ENCODE assay signal across 12 cellular contexts in genomic region chr6:145044606-145045275, GRCh38.
DNase-seq lines count a peak whose midpoint lies in the region; ATAC-seq and TF ChIP-seq lines count a peak whose summit lies in the region.
"Had no signal": no experiment of that assay in that cellular context is flagged by ENCODE, and none has a peak within 500 bp of the region (broad histone marks: within the 10 kb centered on the region; RNA-seq: fewer than 3 reads in every experiment).

No MANE protein-coding gene starts in this region.

- peak; percentile 54 for ATAC-seq in activated naive CD8-positive, alpha-beta T cell treated with anti-CD3 and anti-CD28 coated beads, Interleukin-2, amount 50 U/mL, for 24 hours
- peak; percentile 61 for ATAC-seq in WTC11

- H3K4me3 ChIP-seq in left ventricle myocardium inferior, result no peak overlapping the region
- no peak overlapping the region for H3K4me3 ChIP-seq in coronary artery

- no peak overlapping the region for H3K27ac Mint-ChIP-seq in activated naive CD8-positive, alpha-beta T cell treated with anti-CD3 and anti-CD28 coated beads, Interleukin-2, amount 50 U/mL, for 24 hours
- H3K27ac Mint-ChIP-seq in activated naive CD8-positive, alpha-beta T cell treated with anti-CD3 and anti-CD28 coated beads for 36 hours, result no peak overlapping the region
- no peak overlapping the region for H3K27ac Mint-ChIP-seq in WTC11
- H3K27ac Mint-ChIP-seq: activated T-helper 2 cell treated with anti-CD3 and anti-CD28 coated beads, Interferon-gamma antibody, Interleukin-2, Interleukin-4, amounts not matched to agents 10 μg/mL and 5 μg/mL and 100 μg/mL, durations not matched to agents 14 hours and 24 hours and 36 hours; CD4-positive, CD25-positive, alpha-beta regulatory T cell had no signal

- H3K4me1 ChIP-seq in left ventricle myocardium inferior, result peaks cover 13% of the 10 kb centered on the region

- no peaks in the 10 kb centered on the region for H3K27me3 ChIP-seq in left ventricle myocardium inferior (ENCODE audit: low read depth)

- intact Hi-C loops in left ventricle myocardium inferior (cut with micrococcal nuclease), result no loop called here

- TF ChIP-seq CTCF in WTC11 (IDR thresholded peaks at IDR 0.05) (no peak), left ventricle myocardium inferior (IDR thresholded peaks at IDR 0.05; ENCODE audit: borderline replicate concordance) (no peak), coronary artery (IDR thresholded peaks at IDR 0.05) (no peak)

- H3K36me3 ChIP-seq in left ventricle myocardium inferior, result no peaks in the 10 kb centered on the region

- H3K4me1 Mint-ChIP-seq in activated naive CD8-positive, alpha-beta T cell treated with anti-CD3 and anti-CD28 coated beads, Interleukin-2, amount 50 U/mL, for 24 hours, result no peaks in the 10 kb centered on the region
- no peaks in the 10 kb centered on the region for H3K4me1 Mint-ChIP-seq in activated naive CD8-positive, alpha-beta T cell treated with anti-CD3 and anti-CD28 coated beads for 36 hours
- peaks cover 31% of the 10 kb centered on the region for H3K4me1 Mint-ChIP-seq in WTC11

- H3K9me3 Mint-ChIP-seq in activated naive CD8-positive, alpha-beta T cell treated with anti-CD3 and anti-CD28 coated beads, Interleukin-2, amount 50 U/mL, for 24 hours, result no peaks in the 10 kb centered on the region
- H3K9me3 Mint-ChIP-seq in activated naive CD8-positive, alpha-beta T cell treated with anti-CD3 and anti-CD28 coated beads for 36 hours, result no peaks in the 10 kb centered on the region
- H3K9me3 Mint-ChIP-seq in WTC11, result peaks cover 14% of the 10 kb centered on the region
- H3K9me3 Mint-ChIP-seq: activated T-helper 2 cell treated with anti-CD3 and anti-CD28 coated beads, Interferon-gamma antibody, Interleukin-2, Interleukin-4, amounts not matched to agents 10 μg/mL and 5 μg/mL and 100 μg/mL, durations not matched to agents 14 hours and 24 hours and 36 hours had no signal

- CTCF ChIA-PET in WTC11 (lab: Charles Lee), result interaction anchor here (1.0 kb wide), 1 partner anchor 589 kb away, joined by 3 read pairs; no protein-coding TSS in a partner anchor

- H3K9me3 ChIP-seq in left ventricle myocardium inferior (replicated peaks), result no peaks in the 10 kb centered on the region

- H3K27ac ChIP-seq in left ventricle myocardium inferior (replicated peaks) (peak overlapping the region; percentile 54), coronary artery (no peak overlapping the region)
- H3K27ac ChIP-seq: epithelial cell of prostate had no signal

- no peak overlapping the region for H3K4me3 Mint-ChIP-seq in activated naive CD8-positive, alpha-beta T cell treated with anti-CD3 and anti-CD28 coated beads, Interleukin-2, amount 50 U/mL, for 24 hours
- H3K4me3 Mint-ChIP-seq in activated naive CD8-positive, alpha-beta T cell treated with anti-CD3 and anti-CD28 coated beads for 36 hours, result no peak overlapping the region
- H3K4me3 Mint-ChIP-seq in WTC11, result no peak overlapping the region
- H3K4me3 Mint-ChIP-seq: CD4-positive, CD25-positive, alpha-beta regulatory T cell had no signal

- no peaks in the 10 kb centered on the region for H3K36me3 Mint-ChIP-seq in activated naive CD8-positive, alpha-beta T cell treated with anti-CD3 and anti-CD28 coated beads, Interleukin-2, amount 50 U/mL, for 24 hours (ENCODE audit: low read depth)
- H3K36me3 Mint-ChIP-seq in activated naive CD8-positive, alpha-beta T cell treated with anti-CD3 and anti-CD28 coated beads for 36 hours, result no peaks in the 10 kb centered on the region
- peaks cover 9% of the 10 kb centered on the region for H3K36me3 Mint-ChIP-seq in WTC11
- H3K36me3 Mint-ChIP-seq: CD4-positive, CD25-positive, alpha-beta regulatory T cell had no signal

- POLR2A ChIA-PET in WTC11 (lab: Charles Lee), result no interaction called here

- H3K27me3 Mint-ChIP-seq in activated naive CD8-positive, alpha-beta T cell treated with anti-CD3 and anti-CD28 coated beads, Interleukin-2, amount 50 U/mL, for 24 hours, result peaks cover 2% of the 10 kb centered on the region
- H3K27me3 Mint-ChIP-seq in activated naive CD8-positive, alpha-beta T cell treated with anti-CD3 and anti-CD28 coated beads for 36 hours, result peaks cover 4% of the 10 kb centered on the region
- H3K27me3 Mint-ChIP-seq in WTC11 (ENCODE audit: low read depth), result no peaks in the 10 kb centered on the region

- DNase-seq in activated naive CD8-positive, alpha-beta T cell treated with anti-CD3 and anti-CD28 coated beads, Interleukin-2, amount 50 U/mL, for 24 hours, result no peak
- DNase-seq in activated naive CD8-positive, alpha-beta T cell treated with anti-CD3 and anti-CD28 coated beads for 36 hours, result no peak
- DNase-seq in WTC11 (ENCODE audit: low spot score) (no peak), left ventricle myocardium inferior (no peak), stromal cell of bone marrow (ENCODE audit: low read depth) (peak; percentile 70), coronary artery (ENCODE audit: low spot score) (no peak), NCI-H526 treated with DMSO at 0.1 percent for 48 hours (lab: John Stamatoyannopoulos, UW) (no peak)
- DNase-seq in stimulated activated naive CD4-positive, alpha-beta T cell treated with Interleukin-2 at 50 U/mL for 16 hours (lab: John Stamatoyannopoulos, UW), result no peak
- DNase-seq: NCI-H345 had no signal

TF ChIP-seq in WTC11, 78 proteins besides CTCF, POLR2A, EP300 and RAD21:
- TF ChIP-seq ZMAT4 (CRISPR knock-in tag; IDR thresholded peaks at IDR 0.05) (no peak), SP1 (CRISPR knock-in tag; conservative IDR thresholded peaks at IDR 0.05) (no peak), E2F5 (CRISPR knock-in tag; IDR thresholded peaks at IDR 0.05) (no peak), ZNF232 (CRISPR knock-in tag; IDR thresholded peaks at IDR 0.05) (no peak), NFE2L1 (CRISPR knock-in tag; IDR thresholded peaks at IDR 0.05) (no peak), ESRRA (CRISPR knock-in tag; IDR thresholded peaks at IDR 0.05; ENCODE audit: borderline replicate concordance) (no peak)
